8 cellular contexts compared by ENCODE assay signal in the genomic region with DNA sequence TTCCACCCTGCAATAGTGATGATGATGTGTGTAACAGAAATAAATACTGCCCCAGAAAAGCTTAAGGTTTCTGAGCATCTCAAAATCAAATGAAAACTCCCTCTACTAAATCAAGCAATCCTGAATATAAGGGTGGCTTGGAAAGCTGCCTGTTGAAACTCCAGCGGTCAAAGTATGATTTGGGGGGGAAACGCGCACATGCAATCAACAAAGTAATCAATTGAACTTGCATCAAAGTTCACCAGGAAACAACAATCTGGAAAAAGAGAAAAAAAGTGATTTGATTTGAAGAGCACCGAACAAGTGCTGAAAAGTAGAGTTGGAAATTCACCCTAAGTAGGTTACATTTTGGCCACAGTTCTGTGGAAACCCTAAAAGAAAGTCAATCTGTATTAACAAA. TPM values are rescaled to one million over a fixed set of nuclear protein-coding genes. Genes with fewer than 3 reads are reported as not detected.
DNase-seq lines count a peak whose midpoint lies in the region; ATAC-seq, FAIRE-seq and TF ChIP-seq lines count a peak whose summit lies in the region.

No MANE protein-coding gene starts in this region.

- H3K4me3 Mint-ChIP-seq in Calu3 (ENCODE audit: low read depth, unreplicated experiment): peak overlapping the region; percentile 78
- peak overlapping the region; percentile 98 for H3K4me3 Mint-ChIP-seq in endothelial cell (ENCODE audit: unreplicated experiment)

- H3K36me3 ChIP-seq in OCI-LY3 (replicated peaks; ENCODE audit: low read depth, low read length) (peaks cover 19% of the 10 kb centered on the region), neuron (ENCODE audit: insufficient read depth, low read length) (peaks cover 6% of the 10 kb centered on the region)

- no TSS peak for BruUV-seq in Calu3 (replicated peaks; lab: Mats Ljungman, UMichigan)

- no peak for ATAC-seq in GM21390 (IDR thresholded peaks at IDR 0.05; ENCODE audit: unreplicated experiment)

- TF ChIP-seq POLR2A in GM12891 (IDR thresholded peaks at IDR 0.05; ENCODE audit: low read depth, low read length): no peak

- no peaks in the 10 kb centered on the region for H3K27me3 Mint-ChIP-seq in Calu3 (ENCODE audit: unreplicated experiment)
- H3K27me3 Mint-ChIP-seq in endothelial cell (ENCODE audit: unreplicated experiment): peaks cover 5% of the 10 kb centered on the region

- intact Hi-C loops in Calu3 (cut with micrococcal nuclease; ENCODE audit: unreplicated experiment): no loop called here
- intact Hi-C loops in posterior cingulate gyrus (cut with DNase I): loop anchor here (5.0 kb wide), 1 partner anchor 67 kb away; the partner anchor contains the start of gene CGRRF1

- H3K4me2 ChIP-seq in OCI-LY3 (ENCODE audit: low read length): peak overlapping the region; percentile 83

- peaks cover 38% of the 10 kb centered on the region for H4K20me1 ChIP-seq in OCI-LY3 (ENCODE audit: insufficient read depth, low read length)

- peaks cover 34% of the 10 kb centered on the region for H3K4me1 ChIP-seq in OCI-LY3 (ENCODE audit: low read length)
- H3K4me1 ChIP-seq in neuron (ENCODE audit: insufficient read depth, low read length): peaks cover 12% of the 10 kb centered on the region

- H3K9me3 Mint-ChIP-seq in Calu3 (ENCODE audit: low read depth, unreplicated experiment): no peaks in the 10 kb centered on the region
- no peaks in the 10 kb centered on the region for H3K9me3 Mint-ChIP-seq in endothelial cell (ENCODE audit: unreplicated experiment)

- peak overlapping the region; percentile 77 for H3K27ac ChIP-seq in OCI-LY3 (ENCODE audit: low read length)

- H3K4me1 Mint-ChIP-seq in Calu3 (ENCODE audit: low read depth, unreplicated experiment) (peaks cover 38% of the 10 kb centered on the region), endothelial cell (ENCODE audit: unreplicated experiment) (peaks cover 29% of the 10 kb centered on the region)

- TF ChIP-seq CTCF in Calu3 (IDR thresholded peaks at IDR 0.05; ENCODE audit: unreplicated experiment) (no peak), OCI-LY3 (IDR thresholded peaks at IDR 0.05; ENCODE audit: low read depth, low read length) (no peak), endothelial cell (IDR thresholded peaks at IDR 0.05; ENCODE audit: unreplicated experiment) (no peak)

- H2AFZ ChIP-seq in OCI-LY3 (ENCODE audit: low read depth, low read length): no peak overlapping the region
- peak overlapping the region; percentile 98 for H2AFZ ChIP-seq in neuron (ENCODE audit: low read depth, low read length)

- DNase-seq in Calu3 (no peak), endothelial cell (ENCODE audit: low spot score) (no peak), NCI-H82 treated with DMSO at 0.1 percent for 48 hours (lab: John Stamatoyannopoulos, UW; ENCODE audit: unreplicated experiment) (no peak), GM12891 (ENCODE audit: insufficient read length, low spot score) (no peak), posterior cingulate gyrus (no peak)

- peaks cover 57% of the 10 kb centered on the region for H3K79me2 ChIP-seq in OCI-LY3 (ENCODE audit: low read length)

- H3K4me3 ChIP-seq in OCI-LY3 (ENCODE audit: low read length): peak overlapping the region; percentile 96
- H3K4me3 ChIP-seq in neuron (ENCODE audit: low read length): peak overlapping the region; percentile 90

- no peak for FAIRE-seq in GM12891 (lab: Jason Lieb, UNC)

- CTCF ChIA-PET in Calu3 (lab: Charles Lee): no interaction called here

- H3K27me3 ChIP-seq in OCI-LY3 (ENCODE audit: low read depth, low read length): no peaks in the 10 kb centered on the region
- H3K27me3 ChIP-seq in neuron (ENCODE audit: insufficient read depth, low read length): no peaks in the 10 kb centered on the region

- H3K9me3 ChIP-seq in OCI-LY3 (ENCODE audit: insufficient read depth, low read length) (no peaks in the 10 kb centered on the region), neuron (ENCODE audit: low read length) (no peaks in the 10 kb centered on the region)

- peak overlapping the region; percentile 92 for H3K9ac ChIP-seq in OCI-LY3 (ENCODE audit: low read length)

- H3K36me3 Mint-ChIP-seq in Calu3 (ENCODE audit: insufficient read depth, unreplicated experiment): peaks cover 33% of the 10 kb centered on the region
- no peaks in the 10 kb centered on the region for H3K36me3 Mint-ChIP-seq in endothelial cell (ENCODE audit: low read depth, unreplicated experiment)

- peak overlapping the region; percentile 80 for H3K27ac Mint-ChIP-seq in Calu3 (ENCODE audit: unreplicated experiment)
- H3K27ac Mint-ChIP-seq in endothelial cell (ENCODE audit: unreplicated experiment): peak overlapping the region; percentile 86

TF ChIP-seq in GM12891, 5 proteins besides CTCF, POLR2A, EP300 and RAD21:
- no peak for TF ChIP-seq PAX5 (IDR thresholded peaks at IDR 0.05; ENCODE audit: insufficient read depth, low read length, severe bottlenecking)
- no peak for TF ChIP-seq TAF1 (IDR thresholded peaks at IDR 0.05; ENCODE audit: low read depth, low read length)
- TF ChIP-seq SPI1 (IDR thresholded peaks at IDR 0.05; ENCODE audit: low read depth, low read length): no peak
- TF ChIP-seq POU2F2 (IDR thresholded peaks at IDR 0.05; ENCODE audit: low read depth, low read length): no peak
- TF ChIP-seq POLR2AphosphoS5 (IDR thresholded peaks at IDR 0.05; ENCODE audit: low read depth, low read length): no peak

RNA-seq across cellular contexts. Expression of gene CNIH1, which starts 0.7 kb away (rescaled TPM):
- total RNA-seq in Calu3 (2022): 118 and 123 TPM in 2 replicates
- total RNA-seq in endothelial cell (ENCODE audit: unreplicated experiment): 87.8 TPM
- 68.4 TPM for polyA plus RNA-seq in GM12891 (2012; ENCODE audit: low read depth, missing spikeins)

RNA-seq across cellular contexts. Expression of gene CDKN3, which starts 43.6 kb away (rescaled TPM):
- 41.1 and 50.3 TPM in 2 replicates for total RNA-seq in Calu3 (2022)
- total RNA-seq in endothelial cell (ENCODE audit: unreplicated experiment): 12.2 TPM
- polyA plus RNA-seq in GM12891 (2012; ENCODE audit: low read depth, missing spikeins): 60.9 TPM

RNA-seq across cellular contexts. Expression of gene GMFB, which starts 48.3 kb away (rescaled TPM):
- total RNA-seq in Calu3 (2022) (39.2 and 43.0 TPM in 2 replicates), endothelial cell (ENCODE audit: unreplicated experiment) (86.2 TPM)
- polyA plus RNA-seq in GM12891 (2012; ENCODE audit: low read depth, missing spikeins): 22.6 TPM
